Comparison of ENCODE assay signal across 15 cellular contexts in the genomic region with DNA sequence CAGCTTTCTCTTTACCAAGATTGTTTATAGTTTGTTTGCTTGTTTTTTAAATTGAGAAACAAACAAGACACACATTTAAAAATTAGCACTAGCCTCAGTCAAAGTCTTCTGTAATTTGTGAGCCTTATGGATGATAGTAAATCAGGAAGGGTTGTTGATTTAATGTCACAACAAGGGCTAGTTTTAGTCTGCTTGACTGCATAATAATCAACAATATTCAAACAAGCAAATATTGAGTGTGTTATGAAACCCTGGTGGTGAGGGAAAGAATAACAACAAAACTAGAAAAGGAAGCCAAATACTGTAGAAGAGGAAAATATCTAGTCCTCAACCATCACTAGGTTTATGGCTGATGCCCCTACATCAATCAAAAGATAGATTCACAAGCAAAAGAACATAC.
DNase-seq lines count a peak whose midpoint lies in the region; ATAC-seq and TF ChIP-seq lines count a peak whose summit lies in the region.
"Had no signal": no experiment of that assay in that cellular context is flagged by ENCODE, and none has a peak within 500 bp of the region (broad histone marks: within the 10 kb centered on the region; RNA-seq: fewer than 3 reads in every experiment).

No MANE protein-coding gene starts in this region.

- ATAC-seq in left cardiac atrium: no peak
- no peak for ATAC-seq in upper lobe of right lung
- ATAC-seq: Right ventricle myocardium inferior had no signal

- intact Hi-C loops in left ventricle myocardium inferior (cut with micrococcal nuclease): no loop called here
- intact Hi-C loops in left cardiac atrium (cut with DNase I): no loop called here
- intact Hi-C loops in upper lobe of right lung (cut with DNase I): no loop called here

- no peak overlapping the region for H3K4me3 ChIP-seq in left ventricle myocardium inferior
- no peak overlapping the region for H3K4me3 ChIP-seq in upper lobe of right lung
- no peak overlapping the region for H3K4me3 ChIP-seq in Peyer's patch
- H3K4me3 ChIP-seq: breast epithelium, vagina had no signal

- DNase-seq in left ventricle myocardium inferior (no peak), left cardiac atrium (no peak), NAMALWA (ENCODE audit: low spot score) (peak; percentile 38), endothelial cell (ENCODE audit: low spot score) (no peak), upper lobe of right lung (no peak), NCI-H774 (lab: John Stamatoyannopoulos, UW) (no peak), Peyer's patch (no peak), amniotic stem cell (lab: John Stamatoyannopoulos, UW) (no peak)
- DNase-seq: C1 segment of cervical spinal cord; head of caudate nucleus; NCI-H1417 treated with DMSO at 0.1 percent for 48 hours; stimulated activated CD4-positive, alpha-beta T cell treated with anti-CD3 and anti-CD28 coated beads, Interleukin-2, amount 100 ng/mL, for 48 hours had no signal

- peaks cover 4% of the 10 kb centered on the region for H3K4me1 Mint-ChIP-seq in endothelial cell (ENCODE audit: unreplicated experiment)

- no peak overlapping the region for H3K27ac ChIP-seq in left ventricle myocardium inferior (replicated peaks)
- no peak overlapping the region for H3K27ac ChIP-seq in upper lobe of right lung
- no peak overlapping the region for H3K27ac ChIP-seq in Peyer's patch
- H3K27ac ChIP-seq: breast epithelium, vagina had no signal

- no peaks in the 10 kb centered on the region for H3K36me3 Mint-ChIP-seq in endothelial cell (ENCODE audit: low read depth, unreplicated experiment)

- H3K4me3 Mint-ChIP-seq in endothelial cell (ENCODE audit: unreplicated experiment): no peak overlapping the region

- H3K9me3 ChIP-seq in left ventricle myocardium inferior (replicated peaks) (no peaks in the 10 kb centered on the region), upper lobe of right lung (no peaks in the 10 kb centered on the region), Peyer's patch (no peaks in the 10 kb centered on the region)
- H3K9me3 ChIP-seq: breast epithelium, vagina had no signal

- no peak for TF ChIP-seq POLR2A in Peyer's patch (IDR thresholded peaks at IDR 0.05)

- H3K27me3 Mint-ChIP-seq in endothelial cell (ENCODE audit: unreplicated experiment): peaks cover under 1% of the 10 kb centered on the region

- H3K9me3 Mint-ChIP-seq in endothelial cell (ENCODE audit: unreplicated experiment): no peaks in the 10 kb centered on the region

- H3K27me3 ChIP-seq in left ventricle myocardium inferior (ENCODE audit: low read depth): no peaks in the 10 kb centered on the region
- H3K27me3 ChIP-seq in upper lobe of right lung: no peaks in the 10 kb centered on the region
- no peaks in the 10 kb centered on the region for H3K27me3 ChIP-seq in Peyer's patch
- H3K27me3 ChIP-seq: breast epithelium, vagina had no signal

- TF ChIP-seq CTCF in left ventricle myocardium inferior (IDR thresholded peaks at IDR 0.05; ENCODE audit: borderline replicate concordance) (peak; percentile 19), endothelial cell (IDR thresholded peaks at IDR 0.05; ENCODE audit: unreplicated experiment) (peak; percentile 72), upper lobe of right lung (IDR thresholded peaks at IDR 0.05) (peak; percentile 20), Peyer's patch (IDR thresholded peaks at IDR 0.05) (peak in 1 of 6 experiments; percentile 13)

- H3K4me1 ChIP-seq in left ventricle myocardium inferior (peaks cover 74% of the 10 kb centered on the region), upper lobe of right lung (no peaks in the 10 kb centered on the region), Peyer's patch (no peaks in the 10 kb centered on the region)
- H3K4me1 ChIP-seq: breast epithelium, vagina had no signal

- no peak overlapping the region for H3K27ac Mint-ChIP-seq in endothelial cell (ENCODE audit: unreplicated experiment)

- no peaks in the 10 kb centered on the region for H3K36me3 ChIP-seq in left ventricle myocardium inferior
- H3K36me3 ChIP-seq in upper lobe of right lung: no peaks in the 10 kb centered on the region
- H3K36me3 ChIP-seq in Peyer's patch: no peaks in the 10 kb centered on the region
- H3K36me3 ChIP-seq: breast epithelium, vagina had no signal
